ENCODE assay signal across 8 cellular contexts in the genomic region with DNA sequence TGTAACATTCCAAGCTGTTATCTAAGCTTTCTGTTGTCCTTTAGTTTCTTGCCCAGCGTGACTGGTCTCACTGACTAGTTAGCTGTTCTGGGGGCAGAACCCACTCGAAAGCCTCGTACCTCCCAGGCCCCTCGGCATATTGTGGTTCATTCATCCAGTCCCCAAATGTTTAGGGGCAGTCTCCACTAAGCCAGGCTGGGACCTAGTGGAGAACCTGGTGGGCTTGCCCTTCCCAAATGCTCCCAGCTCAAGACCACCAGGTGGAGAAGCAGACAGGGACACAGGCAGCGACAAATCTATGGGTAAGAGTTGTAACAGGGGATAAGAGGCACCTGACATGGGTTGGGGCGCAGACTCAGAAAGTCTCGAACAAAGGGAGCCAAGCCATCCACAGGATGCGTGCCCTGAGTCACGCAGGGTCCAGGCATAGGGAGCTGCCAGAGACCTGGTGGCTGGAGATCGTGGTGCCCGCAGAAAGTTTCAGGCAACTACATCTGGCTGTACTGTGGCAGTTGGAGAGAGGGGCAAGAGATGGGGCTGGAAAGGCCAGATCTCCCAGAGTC. TPM values are rescaled to one million over a fixed set of nuclear protein-coding genes. Genes with fewer than 3 reads are reported as not detected.
DNase-seq lines count a peak whose midpoint lies in the region; ATAC-seq and TF ChIP-seq lines count a peak whose summit lies in the region.

No MANE protein-coding gene starts in this region.

- no peaks in the 10 kb centered on the region for H3K27me3 Mint-ChIP-seq in activated naive CD8-positive, alpha-beta T cell treated with anti-CD3 and anti-CD28 coated beads, Interleukin-2, amount 50 U/mL, for 24 hours

- H3K27ac ChIP-seq in layer of hippocampus (ENCODE audit: low read depth, low read length) (peak overlapping the region; percentile 83), testis (peak overlapping the region; percentile 81 to 92)

- no peaks in the 10 kb centered on the region for H3K36me3 Mint-ChIP-seq in activated naive CD8-positive, alpha-beta T cell treated with anti-CD3 and anti-CD28 coated beads, Interleukin-2, amount 50 U/mL, for 24 hours (ENCODE audit: low read depth)

- WGBS in testis, 2 donors: 43 to 45% methylated on average over 7 to 11 of the region's 11 CpGs

- TF ChIP-seq POLR2A in testis (IDR thresholded peaks at IDR 0.05): no peak

- no peaks in the 10 kb centered on the region for H3K9me3 ChIP-seq in testis

- H3K27ac Mint-ChIP-seq in activated naive CD8-positive, alpha-beta T cell treated with anti-CD3 and anti-CD28 coated beads, Interleukin-2, amount 50 U/mL, for 24 hours: peak overlapping the region; percentile 95

- TF ChIP-seq CTCF in testis (IDR thresholded peaks at IDR 0.05): no peak
- no peak for TF ChIP-seq CTCF in GM20000 (IDR thresholded peaks at IDR 0.05; ENCODE audit: extremely low read depth, missing control alignments)

- peaks cover 29% of the 10 kb centered on the region for H3K4me1 ChIP-seq in testis

- peak; percentile 70 for DNase-seq in activated CD4-positive, alpha-beta T cell treated with anti-CD3 and anti-CD28 coated beads for 48 hours
- DNase-seq in activated CD4-positive, alpha-beta T cell treated with anti-CD3 and anti-CD28 coated beads, Interleukin-2, amount 50 U/mL, for 1 hour: no peak
- DNase-seq in activated naive CD8-positive, alpha-beta T cell treated with anti-CD3 and anti-CD28 coated beads, Interleukin-2, amount 50 U/mL, for 24 hours: peak; percentile 65
- no peak for DNase-seq in testis
- DNase-seq in CD1c-positive myeloid dendritic cell (ENCODE audit: extremely low spot score): no peak
- no peak for DNase-seq in GM20000 (ENCODE audit: low spot score)

- no peaks in the 10 kb centered on the region for H3K9me3 Mint-ChIP-seq in activated naive CD8-positive, alpha-beta T cell treated with anti-CD3 and anti-CD28 coated beads, Interleukin-2, amount 50 U/mL, for 24 hours

- ATAC-seq in activated naive CD8-positive, alpha-beta T cell treated with anti-CD3 and anti-CD28 coated beads, Interleukin-2, amount 50 U/mL, for 24 hours: no peak
- no peak for ATAC-seq in HG03442 (IDR thresholded peaks at IDR 0.05; ENCODE audit: unreplicated experiment)

- intact Hi-C loops in testis (cut with DNase I; ENCODE audit: low total_unique reads): no loop called here

- no peaks in the 10 kb centered on the region for H3K36me3 ChIP-seq in testis (ENCODE audit: low read depth, missing control alignments)

- H3K27me3 ChIP-seq in layer of hippocampus (ENCODE audit: control insufficient read depth, insufficient read depth, low read length): no peaks in the 10 kb centered on the region
- no peaks in the 10 kb centered on the region for H3K27me3 ChIP-seq in testis

- H3K4me3 ChIP-seq in testis: peak overlapping the region; percentile 56 to 88

- H3K4me1 Mint-ChIP-seq in activated naive CD8-positive, alpha-beta T cell treated with anti-CD3 and anti-CD28 coated beads, Interleukin-2, amount 50 U/mL, for 24 hours: peaks cover 55% of the 10 kb centered on the region

- H3K4me3 Mint-ChIP-seq in activated naive CD8-positive, alpha-beta T cell treated with anti-CD3 and anti-CD28 coated beads, Interleukin-2, amount 50 U/mL, for 24 hours: peak overlapping the region; percentile 86

RNA-seq across cellular contexts. Expression of gene EEIG1, which starts 0.9 kb away (rescaled TPM):
- total RNA-seq in testis: 100 to 1,000 TPM; 119 to 129 TPM
- polyA plus RNA-seq in testis (ENCODE audit: insufficient read depth, low read depth, low replicate concordance): 75.7 TPM

RNA-seq across cellular contexts. Expression of gene DPM2, which starts 44.0 kb away (rescaled TPM):
- 10 to 100 TPM; 33.5 to 36.4 TPM for total RNA-seq in testis
- 46.6 TPM for polyA plus RNA-seq in testis (ENCODE audit: insufficient read depth, low read depth, low replicate concordance)

RNA-seq across cellular contexts. Expression of gene PIP5KL1, which starts 51.1 kb away (rescaled TPM):
- total RNA-seq in testis: 10 to 100 TPM in 1 of 2 donors, 1 to 10 TPM in 1; 8.4 to 10.2 TPM
- polyA plus RNA-seq in testis (ENCODE audit: insufficient read depth, low read depth, low replicate concordance): 3.9 TPM

Comparison
In these comparisons a context has a peak if more than half of its experiments do, and no peak if none do; other contexts are left out.
1. DNase-seq: peak in activated CD4-positive, alpha-beta T cell treated with anti-CD3 and anti-CD28 coated beads for 48 hours (single experiment) and activated naive CD8-positive, alpha-beta T cell treated with anti-CD3 and anti-CD28 coated beads, Interleukin-2, amount 50 U/mL, for 24 hours (single experiment); none in activated CD4-positive, alpha-beta T cell treated with anti-CD3 and anti-CD28 coated beads, Interleukin-2, amount 50 U/mL, for 1 hour (single experiment), testis (single experiment), CD1c-positive myeloid dendritic cell (single experiment) and GM20000 (single experiment).